26 cellular contexts compared by ENCODE assay signal in the genomic region with DNA sequence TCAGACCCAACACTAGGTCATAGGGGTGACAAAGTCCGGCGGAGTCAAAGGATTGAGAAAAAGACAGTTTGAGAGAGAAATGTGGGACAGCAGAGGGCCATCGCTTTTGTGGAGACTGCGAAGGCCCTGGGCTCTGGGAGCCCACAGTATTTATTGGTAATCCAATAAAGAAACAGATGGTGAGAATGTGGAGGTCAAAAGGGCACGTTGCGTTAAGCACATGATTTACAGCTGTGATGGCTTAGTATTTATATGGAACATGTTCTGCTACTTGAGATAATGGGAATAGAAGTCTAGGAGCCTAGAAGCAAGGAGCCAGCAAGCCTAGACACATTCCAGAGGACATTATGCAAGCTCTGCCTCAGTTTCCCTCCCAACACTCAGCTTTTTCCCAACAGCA.
DNase-seq lines count a peak whose midpoint lies in the region; ATAC-seq, FAIRE-seq and TF ChIP-seq lines count a peak whose summit lies in the region.
"Had no signal": no experiment of that assay in that cellular context is flagged by ENCODE, and none has a peak within 500 bp of the region (broad histone marks: within the 10 kb centered on the region; RNA-seq: fewer than 3 reads in every experiment).

No MANE protein-coding gene starts in this region.

- H3K36me3 ChIP-seq in GM23248 (ENCODE audit: low read depth) (no peaks in the 10 kb centered on the region; the same call in 1 of the 2 replicates), hepatocyte (replicated peaks; ENCODE audit: insufficient read depth, low read depth) (no peaks in the 10 kb centered on the region)
- H3K36me3 ChIP-seq: heart left ventricle, sigmoid colon, tibial artery had no signal

- H3K4me1 ChIP-seq in GM23248 (ENCODE audit: insufficient read depth), result no peaks in the 10 kb centered on the region
- H3K4me1 ChIP-seq in hepatocyte (ENCODE audit: insufficient read depth), result peaks cover 8% of the 10 kb centered on the region
- H3K4me1 ChIP-seq: heart left ventricle, sigmoid colon, tibial artery had no signal

- FAIRE-seq in GM19239 (lab: Jason Lieb, UNC), result no peak
- FAIRE-seq: GM18507, H54 had no signal

- ATAC-seq in HG03469 (IDR thresholded peaks at IDR 0.05; ENCODE audit: unreplicated experiment), result no peak
- ATAC-seq in SK-N-SH treated with all-trans-retinoic acid at 6 μM for 48 hours, result no peak
- ATAC-seq: activated CD8-positive, alpha-beta T cell treated with anti-CD3 and anti-CD28 coated beads for 36 hours; heart left ventricle; left cardiac atrium; natural killer cell; stimulated activated naive CD8-positive, alpha-beta T cell treated with anti-CD3 and anti-CD28 coated beads, Interleukin-15, amount 100 ng/mL, for 72 hours had no signal

- H3K4me2 ChIP-seq in GM23248 (ENCODE audit: unreplicated experiment) (no peak overlapping the region), hepatocyte (no peak overlapping the region)

- H3K4me3 ChIP-seq in GM23248 (no peak overlapping the region), hepatocyte (no peak overlapping the region), skeletal muscle cell (ENCODE audit: low read depth, low read length) (peak overlapping the region; percentile 11)
- H3K4me3 ChIP-seq: heart left ventricle, sigmoid colon, tibial artery had no signal

- H3K79me2 ChIP-seq in GM23248 (ENCODE audit: insufficient read depth), result no peaks in the 10 kb centered on the region
- no peaks in the 10 kb centered on the region for H3K79me2 ChIP-seq in hepatocyte

- WGBS in GM23248 (ENCODE audit: low coverage in 1 of 2, low lambda C conversion rate in 2 of 2, missing lambda C conversion rate in 2 of 2), 2 experiments, result 35 to 47% methylated on average over 6 of the region's 6 CpGs
- 49% methylated on average over 6 of the region's 6 CpGs for WGBS in hepatocyte (ENCODE audit: low lambda C conversion rate, missing lambda C conversion rate)

- TF ChIP-seq CTCF in hepatocyte (IDR thresholded peaks at IDR 0.05; ENCODE audit: poor library complexity), result no peak

- in situ Hi-C loops in GM23248 (cut with MboI), result no loop called here

- no peaks in the 10 kb centered on the region for H3K9me3 ChIP-seq in GM23248 (ENCODE audit: low read depth)
- no peaks in the 10 kb centered on the region for H3K9me3 ChIP-seq in hepatocyte (ENCODE audit: low read depth)
- H3K9me3 ChIP-seq: sigmoid colon, tibial artery had no signal

- H3K9me2 ChIP-seq in GM23248 (ENCODE audit: insufficient read depth) (no peaks in the 10 kb centered on the region), hepatocyte (replicated peaks; ENCODE audit: insufficient read depth) (no peaks in the 10 kb centered on the region)

- H4K20me1 ChIP-seq in GM23248 (ENCODE audit: insufficient read depth), result no peaks in the 10 kb centered on the region
- H4K20me1 ChIP-seq in hepatocyte (ENCODE audit: insufficient read depth, poor library complexity, severe bottlenecking), result no peaks in the 10 kb centered on the region

- no peaks in the 10 kb centered on the region for H3K27me3 ChIP-seq in GM23248 (replicated peaks; ENCODE audit: insufficient read depth)
- no peaks in the 10 kb centered on the region for H3K27me3 ChIP-seq in hepatocyte
- H3K27me3 ChIP-seq: heart left ventricle, sigmoid colon, tibial artery had no signal

- H2AFZ ChIP-seq in GM23248 (0 out of 2 replicates have a peak overlapping the region, but pooled peaks have one; percentile 20), hepatocyte (peak overlapping the region; percentile 10)

- no peak for DNase-seq in GM23248
- peak; percentile 96 for DNase-seq in NCI-H82 (lab: John Stamatoyannopoulos, UW)
- DNase-seq in hepatocyte (ENCODE audit: low spot score), result peak; percentile 5
- no peak for DNase-seq in skeletal muscle cell (ENCODE audit: low read depth)
- no peak for DNase-seq in GM19239 (ENCODE audit: insufficient read length, low spot score)
- DNase-seq: activated CD4-positive, CD25-positive, alpha-beta regulatory T cell treated with anti-CD3 and anti-CD28 coated beads, Interleukin-2, amount 50 U/mL, for 72 hours; activated CD8-positive, alpha-beta T cell treated with anti-CD3 and anti-CD28 coated beads for 36 hours; activated naive CD8-positive, alpha-beta T cell treated with anti-CD3 and anti-CD28 coated beads, Interleukin-2, amount 10 ng/mL, durations not matched to agents 7 days and 5 days; CD4-positive, alpha-beta T cell; cerebellar nuclear complex; DMS153; GDM1; heart left ventricle; left cardiac atrium; natural killer cell; NCI-H1048; NCI-H1930; NCI-H2227 treated with DMSO at 0.1 percent for 48 hours; sigmoid colon; stimulated activated naive CD8-positive, alpha-beta T cell treated with anti-CD3 and anti-CD28 coated beads, Interleukin-15, amount 100 ng/mL, for 72 hours; T-helper 1 cell had no signal

- H3F3A ChIP-seq in GM23248 (ENCODE audit: insufficient read depth), result no peaks in the 10 kb centered on the region

- no peak overlapping the region for H3K27ac ChIP-seq in GM23248
- no peak overlapping the region for H3K27ac ChIP-seq in hepatocyte
- H3K27ac ChIP-seq: heart left ventricle, sigmoid colon, tibial artery had no signal

- no peak overlapping the region for H3K9ac ChIP-seq in GM23248

TF ChIP-seq in SK-N-SH treated with all-trans-retinoic acid at 6 μM for 48 hours, 23 proteins besides CTCF, POLR2A, EP300 and RAD21:
- no peak for TF ChIP-seq TOX (CRISPR knock-in tag; IDR thresholded peaks at IDR 0.05; ENCODE audit: borderline replicate concordance)
- no peak for TF ChIP-seq ZNF70 (CRISPR knock-in tag; IDR thresholded peaks at IDR 0.05)
- no peak for TF ChIP-seq ZNF565 (CRISPR knock-in tag; conservative IDR thresholded peaks at IDR 0.05; ENCODE audit: low read depth)
- no peak for TF ChIP-seq ARNTL (CRISPR knock-in tag; IDR thresholded peaks at IDR 0.05; ENCODE audit: borderline replicate concordance, low read depth)

Comparison
In these comparisons a context has a peak if more than half of its experiments do, and no peak if none do; other contexts are left out.
1. DNase-seq: peak in NCI-H82 (single experiment) and hepatocyte (single experiment); none in GM23248 (single experiment), skeletal muscle cell (single experiment) and GM19239 (single experiment).